In the genomic region with DNA sequence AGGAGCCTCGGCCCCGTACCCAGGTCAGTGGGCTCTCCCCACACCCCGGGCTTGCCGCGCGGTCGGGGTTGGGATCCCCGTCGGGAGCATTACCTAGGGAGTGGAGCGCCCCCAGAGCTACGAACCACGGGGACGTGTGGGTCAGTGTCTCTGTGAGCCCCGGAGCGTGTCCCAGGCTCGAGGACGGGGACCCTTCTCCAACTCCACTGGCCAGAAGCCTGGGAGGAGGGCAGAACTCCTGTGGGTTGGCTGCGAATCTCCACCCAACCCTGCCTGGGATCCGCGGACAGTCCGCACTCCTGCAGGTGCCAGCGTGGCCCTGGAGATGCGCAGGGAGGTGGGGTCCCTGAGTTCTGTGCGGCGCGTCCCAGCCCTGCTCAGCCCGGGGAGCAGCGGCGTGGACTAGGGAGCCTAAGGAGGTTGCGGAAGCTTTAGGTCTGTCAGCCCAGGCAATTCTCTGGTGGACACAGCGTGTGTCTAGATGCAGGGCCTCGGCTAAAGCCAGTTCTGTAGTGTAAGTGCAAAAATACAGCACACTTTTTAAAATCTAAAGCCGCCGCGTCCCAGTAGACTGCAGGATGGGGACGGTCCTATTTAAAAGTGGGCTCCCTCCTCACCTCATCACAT, we compare ENCODE assay signal across 1 cellular context.
TF ChIP-seq lines count a peak whose summit lies in the region.

No MANE protein-coding gene starts in this region.

TF ChIP-seq in IMR-90, 13 proteins besides CTCF, POLR2A, EP300 and RAD21:
- TF ChIP-seq SMC3 (IDR thresholded peaks at IDR 0.05; ENCODE audit: low read depth, low read length), result no peak
- TF ChIP-seq CEBPB (IDR thresholded peaks at IDR 0.05; ENCODE audit: low read depth, low read length), result no peak
- no peak for TF ChIP-seq MXI1 (IDR thresholded peaks at IDR 0.05; ENCODE audit: borderline replicate concordance, low read depth, low read length)
- TF ChIP-seq, protein P1, sequence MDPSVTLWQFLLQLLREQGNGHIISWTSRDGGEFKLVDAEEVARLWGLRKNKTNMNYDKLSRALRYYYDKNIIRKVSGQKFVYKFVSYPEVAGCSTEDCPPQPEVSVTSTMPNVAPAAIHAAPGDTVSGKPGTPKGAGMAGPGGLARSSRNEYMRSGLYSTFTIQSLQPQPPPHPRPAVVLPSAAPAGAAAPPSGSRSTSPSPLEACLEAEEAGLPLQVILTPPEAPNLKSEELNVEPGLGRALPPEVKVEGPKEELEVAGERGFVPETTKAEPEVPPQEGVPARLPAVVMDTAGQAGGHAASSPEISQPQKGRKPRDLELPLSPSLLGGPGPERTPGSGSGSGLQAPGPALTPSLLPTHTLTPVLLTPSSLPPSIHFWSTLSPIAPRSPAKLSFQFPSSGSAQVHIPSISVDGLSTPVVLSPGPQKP (IDR thresholded peaks at IDR 0.05; ENCODE audit: borderline replicate concordance, low read depth, low read length), result no peak
- TF ChIP-seq CHD1 (IDR thresholded peaks at IDR 0.05; ENCODE audit: low read depth, low read length), result no peak
- TF ChIP-seq USF2 (IDR thresholded peaks at IDR 0.05; ENCODE audit: low read depth, low read length), result no peak
- no peak for TF ChIP-seq NFE2L2 (IDR thresholded peaks at IDR 0.05; ENCODE audit: low read depth, low read length)
- no peak for TF ChIP-seq RFX5 (IDR thresholded peaks at IDR 0.05; ENCODE audit: low read depth, low read length)
- TF ChIP-seq BHLHE40 (IDR thresholded peaks at IDR 0.05; ENCODE audit: low read depth, low read length), result no peak
- TF ChIP-seq RCOR1 (IDR thresholded peaks at IDR 0.05; ENCODE audit: insufficient replicate concordance, low read length), result no peak
- TF ChIP-seq MAZ (IDR thresholded peaks at IDR 0.05; ENCODE audit: borderline replicate concordance, low read depth, low read length), result no peak
- no peak for TF ChIP-seq FOS (IDR thresholded peaks at IDR 0.05; ENCODE audit: low read depth, low read length)
- no peak for TF ChIP-seq MAFK (IDR thresholded peaks at IDR 0.05; ENCODE audit: low read depth, low read length)
